14 cellular contexts compared by ENCODE assay signal in genomic region chr7:90717286-90718060, GRCh38.
DNase-seq lines count a peak whose midpoint lies in the region; ATAC-seq and TF ChIP-seq lines count a peak whose summit lies in the region.
"Had no signal": no experiment of that assay in that cellular context is flagged by ENCODE, and none has a peak within 500 bp of the region (broad histone marks: within the 10 kb centered on the region; RNA-seq: fewer than 3 reads in every experiment).

No MANE protein-coding gene starts in this region.

- TF ChIP-seq POLR2A in right lobe of liver (IDR thresholded peaks at IDR 0.05): no peak

- H3K27me3 ChIP-seq in right lobe of liver: no peaks in the 10 kb centered on the region
- H3K27me3 ChIP-seq: ascending aorta, spleen, upper lobe of right lung had no signal

- peaks cover 0 to 59% (median 26%) of the 10 kb centered on the region in 4 donors for H3K4me1 ChIP-seq in right lobe of liver
- H3K4me1 ChIP-seq: upper lobe of right lung had no signal

- DNase-seq in AG08395 (ENCODE audit: low spot score) (peak; percentile 10), LHCN-M2 (ENCODE audit: low read depth) (peak; percentile 67), chondrocyte (ENCODE audit: low spot score) (no peak), right lobe of liver (peak in 1 of 3 donors; percentile 54), GM13977 (ENCODE audit: low spot score) (no peak), Ammon's horn (ENCODE audit: low spot score) (no peak), head of caudate nucleus (no peak)
- DNase-seq in effector CD8-positive, alpha-beta T cell (lab: John Stamatoyannopoulos, UW): no peak
- DNase-seq: naive thymus-derived CD4-positive, alpha-beta T cell; NCI-H526; SIG-M5; spleen; upper lobe of right lung had no signal

- H3K4me1 Mint-ChIP-seq in chondrocyte (ENCODE audit: low read depth): peaks cover 80% of the 10 kb centered on the region
- H3K4me1 Mint-ChIP-seq: naive thymus-derived CD4-positive, alpha-beta T cell had no signal

- TF ChIP-seq CTCF in chondrocyte (IDR thresholded peaks at IDR 0.05) (no peak), right lobe of liver (IDR thresholded peaks at IDR 0.05) (no peak), GM13977 (IDR thresholded peaks at IDR 0.05; ENCODE audit: extremely low read depth, insufficient read depth, missing control alignments) (no peak)

- H3K4me3 Mint-ChIP-seq in chondrocyte (ENCODE audit: unreplicated experiment): no peak overlapping the region
- H3K4me3 Mint-ChIP-seq: naive thymus-derived CD4-positive, alpha-beta T cell had no signal

- no peaks in the 10 kb centered on the region for H3K36me3 ChIP-seq in right lobe of liver
- H3K36me3 ChIP-seq: ascending aorta, spleen, upper lobe of right lung had no signal

- 26% methylated on average over 5 of the region's 5 CpGs for WGBS in right lobe of liver (ENCODE audit: insufficient coverage, low coverage, low lambda C conversion rate, missing lambda C conversion rate)

- no peaks in the 10 kb centered on the region for H3K9me3 ChIP-seq in right lobe of liver
- H3K9me3 ChIP-seq: ascending aorta, spleen, upper lobe of right lung had no signal

- H3K27ac ChIP-seq in right lobe of liver: peak overlapping the region; percentile 10 to 91 (median 84)
- H3K27ac ChIP-seq: ascending aorta, upper lobe of right lung had no signal

- H3K36me3 Mint-ChIP-seq in chondrocyte (ENCODE audit: low read depth): no peaks in the 10 kb centered on the region
- H3K36me3 Mint-ChIP-seq: naive thymus-derived CD4-positive, alpha-beta T cell had no signal

- in situ Hi-C loops in GM13977 (cut with MboI; ENCODE audit: low pct_unique_long_range_greater_than_20kb, low sequenced_read_pairs, unreplicated experiment): no loop called here

- H3K4me3 ChIP-seq in right lobe of liver: no peak overlapping the region
- H3K4me3 ChIP-seq: ascending aorta, spleen, upper lobe of right lung had no signal

- peak overlapping the region; percentile 82 for H3K27ac Mint-ChIP-seq in chondrocyte (ENCODE audit: unreplicated experiment)
- H3K27ac Mint-ChIP-seq: naive thymus-derived CD4-positive, alpha-beta T cell had no signal

- ATAC-seq in right lobe of liver: peak; percentile 39 to 77 (median 66)
- ATAC-seq: naive thymus-derived CD4-positive, alpha-beta T cell; upper lobe of right lung had no signal

- H3K9me3 Mint-ChIP-seq in chondrocyte (ENCODE audit: low read depth): no peaks in the 10 kb centered on the region

- intact Hi-C loops in right lobe of liver (cut with DNase I) (no loop called here), head of caudate nucleus (cut with DNase I) (no loop called here)

- H3K27me3 Mint-ChIP-seq in chondrocyte (ENCODE audit: low read depth): no peaks in the 10 kb centered on the region

Comparison
In these comparisons a context has a peak if more than half of its experiments do, and no peak if none do; other contexts are left out.
1. DNase-seq: peak in AG08395 (single experiment) and LHCN-M2 (single experiment); none in chondrocyte (single experiment), GM13977 (single experiment), Ammon's horn (single experiment), effector CD8-positive, alpha-beta T cell (single experiment) and head of caudate nucleus (0 of 42).